Comparison of ENCODE assay signal across 21 cellular contexts in the genomic region with DNA sequence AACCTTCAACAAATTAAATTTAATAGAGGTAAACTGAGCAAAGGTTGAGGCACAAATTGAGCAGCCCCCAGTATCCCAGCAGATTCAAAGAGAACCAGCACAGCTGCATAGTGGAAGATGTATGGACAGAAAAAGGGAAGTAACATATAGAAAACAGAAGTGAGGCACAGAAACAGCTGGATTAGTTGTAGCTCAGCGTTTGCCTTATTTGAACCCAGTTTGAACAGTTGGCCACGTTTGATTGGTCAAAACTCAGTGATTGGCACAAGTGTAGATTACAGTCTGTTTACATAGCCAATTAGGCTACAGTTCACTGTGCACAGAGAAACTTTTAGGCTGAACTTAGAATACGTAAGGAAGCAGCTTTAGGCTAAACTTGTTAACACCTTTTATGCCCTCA.
"Had no signal": no experiment of that assay in that cellular context is flagged by ENCODE, and none has a peak within 500 bp of the region (broad histone marks: within the 10 kb centered on the region; RNA-seq: fewer than 3 reads in every experiment).

No MANE protein-coding gene starts in this region.

- FAIRE-seq: endometrium had no signal

- H3K27ac ChIP-seq: heart left ventricle, neural progenitor cell, ovary, tibial artery, upper lobe of left lung, uterus had no signal

- H3K36me3 ChIP-seq: heart left ventricle, neural progenitor cell, ovary, tibial artery, upper lobe of left lung, uterus had no signal

- ATAC-seq: esophagus mucosa; heart left ventricle; left colon; left ventricle myocardium superior; natural killer cell treated with Interleukin-12 subunit alpha and Interleukin-12 subunit beta and Interleukin-15 and Interleukin-18, amount 100 ng/mL, for 72 hours; right cardiac atrium; stimulated activated naive CD8-positive, alpha-beta T cell treated with anti-CD3 and anti-CD28 coated beads, Interleukin-15, Interleukin-2, amounts not matched to agents 100 U/mL and 50 U/mL, for 24 hours had no signal

- H3K4me3 ChIP-seq: heart left ventricle, lung, neural progenitor cell, ovary, smooth muscle cell, tibial artery, upper lobe of left lung, uterus had no signal

- DNase-seq: effector memory CD4-positive, alpha-beta T cell; heart left ventricle; hippocampal formation; left colon; left ventricle myocardium superior; mesenchymal stem cell; midbrain; nucleus accumbens; ovary; right cardiac atrium; stimulated activated CD4-positive, alpha-beta T cell treated with anti-CD3 and anti-CD28 coated beads, Interleukin-2, amount 100 ng/mL, for 48 hours; stimulated activated naive CD8-positive, alpha-beta T cell treated with anti-CD3 and anti-CD28 coated beads, Interleukin-15, Interleukin-2, amounts not matched to agents 100 U/mL and 50 U/mL, for 24 hours; tibial artery; upper lobe of left lung; uterus had no signal

- H3K27me3 ChIP-seq: heart left ventricle, neural progenitor cell, ovary, tibial artery, upper lobe of left lung, uterus had no signal

- H3K4me1 ChIP-seq: heart left ventricle, neural progenitor cell, tibial artery, upper lobe of left lung, uterus had no signal

- H3K9me3 ChIP-seq: ovary, uterus had no signal
